11 cellular contexts compared by ENCODE assay signal in genomic region chr11:108431370-108431769, GRCh38. TPM values are rescaled to one million over a fixed set of nuclear protein-coding genes. Genes with fewer than 3 reads are reported as not detected.
"Had no signal": no experiment of that assay in that cellular context is flagged by ENCODE, and none has a peak within 500 bp of the region (broad histone marks: within the 10 kb centered on the region; RNA-seq: fewer than 3 reads in every experiment).

No MANE protein-coding gene starts in this region.

- H3K4me1 ChIP-seq: HAP-1 had no signal

- H3K9me3 ChIP-seq: HAP-1 had no signal

- H2AFZ ChIP-seq: GM23248, GM23338 had no signal

- H3K4me3 ChIP-seq: GM23248, GM23338, HAP-1 had no signal

- FAIRE-seq: H1, H54 had no signal

- DNase-seq: GM23248, GOT3, H7, H9, HCEC 1CT, HFFc6 had no signal

- H3K27ac ChIP-seq: GM23248 had no signal

- H3K9ac ChIP-seq: GM23248 had no signal

- H3K4me2 ChIP-seq: GM23338 had no signal

- H3K36me3 ChIP-seq: HAP-1 had no signal

- ATAC-seq: GM23338, HCT116 had no signal

RNA-seq across cellular contexts. Expression of gene C11orf65, which starts 36.0 kb away (rescaled TPM):
- total RNA-seq: GM23248 had no signal
